In genomic region chr15:55907797-55908196, GRCh38 we compare ENCODE assay signal across 12 cellular contexts.
DNase-seq lines count a peak whose midpoint lies in the region; ATAC-seq and TF ChIP-seq lines count a peak whose summit lies in the region.
"Had no signal": no experiment of that assay in that cellular context is flagged by ENCODE, and none has a peak within 500 bp of the region (broad histone marks: within the 10 kb centered on the region; RNA-seq: fewer than 3 reads in every experiment).

No MANE protein-coding gene starts in this region.

- TF ChIP-seq CTCF in fibroblast of mammary gland (conservative IDR thresholded peaks at IDR 0.05; ENCODE audit: control insufficient read depth, insufficient read depth, low read depth, low read length), result no peak
- TF ChIP-seq CTCF in BE2C (IDR thresholded peaks at IDR 0.05; ENCODE audit: low read depth, low read length), result no peak
- no peak for TF ChIP-seq CTCF in ascending aorta (IDR thresholded peaks at IDR 0.05)

- H3K27ac ChIP-seq in SJCRH30, result peak overlapping the region; percentile 75
- no peak overlapping the region for H3K27ac ChIP-seq in ascending aorta

- H3K4me1 ChIP-seq in SJCRH30, result peaks cover 28% of the 10 kb centered on the region
- H3K4me1 ChIP-seq in BE2C, result peaks cover 4% of the 10 kb centered on the region; the same call in 1 of the 2 replicates
- no peaks in the 10 kb centered on the region for H3K4me1 ChIP-seq in ascending aorta

- no peaks in the 10 kb centered on the region; the same call in 1 of the 2 replicates for H3K9me3 ChIP-seq in SJCRH30 (replicated peaks)
- no peaks in the 10 kb centered on the region; the same call in 1 of the 2 replicates for H3K9me3 ChIP-seq in BE2C
- no peaks in the 10 kb centered on the region for H3K9me3 ChIP-seq in ascending aorta

- intact Hi-C loops in ascending aorta (cut with DNase I), result no loop called here

- H3K4me3 ChIP-seq in SJCRH30 (no peak overlapping the region), fibroblast of mammary gland (ENCODE audit: control insufficient read depth, low read depth, low read length) (no peak overlapping the region), BE2C (ENCODE audit: low read depth, low read length) (no peak overlapping the region), ascending aorta (no peak overlapping the region)

- H3K36me3 ChIP-seq in SJCRH30 (peaks cover 2% of the 10 kb centered on the region; the same call in 1 of the 2 replicates), BE2C (no peaks in the 10 kb centered on the region), ascending aorta (no peaks in the 10 kb centered on the region)

- no peak for ATAC-seq in GM18519 (IDR thresholded peaks at IDR 0.05; ENCODE audit: low FRiP score, unreplicated experiment)

- H3K27me3 ChIP-seq in SJCRH30 (no peaks in the 10 kb centered on the region), BE2C (no peaks in the 10 kb centered on the region), ascending aorta (no peaks in the 10 kb centered on the region)

- DNase-seq in GM03348 (ENCODE audit: low spot score) (peak; percentile 83), SJCRH30 (peak; percentile 34 to 66), fibroblast of mammary gland (ENCODE audit: low read depth) (peak; percentile 98), pulmonary artery endothelial cell (ENCODE audit: low read depth, low spot score) (peak; percentile 63), BE2C (no peak), ascending aorta (ENCODE audit: low spot score in 2 of 2) (no peak), DMS79 treated with DMSO at 0.1 percent for 48 hours (lab: John Stamatoyannopoulos, UW) (no peak)
- DNase-seq: activated CD4-positive, alpha-beta T cell treated with anti-CD3 and anti-CD28 coated beads, Interleukin-2, amount 50 U/mL, for 48 hours; anterior cingulate cortex; NCI-H1694; SHP77 treated with DMSO at 0.1 percent for 48 hours had no signal

Comparison
In these comparisons a context has a peak if more than half of its experiments do, and no peak if none do; other contexts are left out.
1. DNase-seq: peak in GM03348 (single experiment), SJCRH30 (2 of 2), fibroblast of mammary gland (single experiment) and pulmonary artery endothelial cell (single experiment); none in BE2C (single experiment), ascending aorta (0 of 2) and DMS79 treated with DMSO at 0.1 percent for 48 hours (single experiment).